ENCODE assay signal across 11 cellular contexts in genomic region chr6:89689732-89690131, GRCh38.
A peak's percentile ranks its signal among the peaks of the same experiment; 100 is the strongest.
DNase-seq lines count a peak whose midpoint lies in the region; ATAC-seq lines count a peak whose summit lies in the region.
"Had no signal": no experiment of that assay in that cellular context is flagged by ENCODE, and none has a peak within 500 bp of the region (broad histone marks: within the 10 kb centered on the region; RNA-seq: fewer than 3 reads in every experiment).

No MANE protein-coding gene starts in this region.

- no peaks in the 10 kb centered on the region for H3K27me3 Mint-ChIP-seq in central memory CD8-positive, alpha-beta T cell
- no peaks in the 10 kb centered on the region for H3K27me3 Mint-ChIP-seq in stimulated activated naive CD8-positive, alpha-beta T cell treated with anti-CD3 and anti-CD28 coated beads, Interleukin-15, amount 100 ng/mL, for 72 hours

- H3K36me3 Mint-ChIP-seq in central memory CD8-positive, alpha-beta T cell (ENCODE audit: insufficient read depth), result peaks cover 46% of the 10 kb centered on the region

- H3K27me3 ChIP-seq in layer of hippocampus (ENCODE audit: control insufficient read depth, insufficient read depth, low read length), result no peaks in the 10 kb centered on the region

- no peak overlapping the region for H3K4me3 Mint-ChIP-seq in central memory CD8-positive, alpha-beta T cell
- no peak overlapping the region for H3K4me3 Mint-ChIP-seq in stimulated activated naive CD8-positive, alpha-beta T cell treated with anti-CD3 and anti-CD28 coated beads, Interleukin-15, amount 100 ng/mL, for 72 hours

- H3K9me3 Mint-ChIP-seq in central memory CD8-positive, alpha-beta T cell, result no peaks in the 10 kb centered on the region
- H3K9me3 Mint-ChIP-seq in stimulated activated naive CD8-positive, alpha-beta T cell treated with anti-CD3 and anti-CD28 coated beads, Interleukin-15, amount 100 ng/mL, for 72 hours, result no peaks in the 10 kb centered on the region

- H3K4me1 Mint-ChIP-seq in central memory CD8-positive, alpha-beta T cell, result no peaks in the 10 kb centered on the region
- H3K4me1 Mint-ChIP-seq in stimulated activated naive CD8-positive, alpha-beta T cell treated with anti-CD3 and anti-CD28 coated beads, Interleukin-15, amount 100 ng/mL, for 72 hours, result peaks cover 8% of the 10 kb centered on the region

- H3K27ac ChIP-seq in layer of hippocampus (ENCODE audit: low read depth, low read length), result peak overlapping the region; percentile 84
- H3K27ac ChIP-seq: C4-2B had no signal

- DNase-seq in C1 segment of cervical spinal cord (lab: John Stamatoyannopoulos, UW) (peak in 12 of 14 donors; percentile 3 to 71 (median 50)), MV-4-11 (lab: John Stamatoyannopoulos, UW) (peak; percentile 93), dedifferentiated amniotic fluid mesenchymal stem cell (ENCODE audit: extremely low spot score) (no peak), T1000 (lab: John Stamatoyannopoulos, UW) (no peak)
- DNase-seq in central memory CD8-positive, alpha-beta T cell (ENCODE audit: low spot score in 2 of 2), result no peak
- no peak for DNase-seq in stimulated activated naive CD8-positive, alpha-beta T cell treated with anti-CD3 and anti-CD28 coated beads, Interleukin-15, amount 100 ng/mL, for 72 hours
- DNase-seq: activated naive CD4-positive, alpha-beta T cell; retina had no signal

- H3K27ac Mint-ChIP-seq in central memory CD8-positive, alpha-beta T cell (ENCODE audit: low read depth), result peak overlapping the region; percentile 32
- H3K27ac Mint-ChIP-seq in stimulated activated naive CD8-positive, alpha-beta T cell treated with anti-CD3 and anti-CD28 coated beads, Interleukin-15, amount 100 ng/mL, for 72 hours, result peak overlapping the region in 1 of 2 donors; percentile 40

- ATAC-seq in central memory CD8-positive, alpha-beta T cell (replicated peaks; ENCODE audit: extremely low read depth, poor library complexity, severe bottlenecking), result no peak
- no peak for ATAC-seq in stimulated activated naive CD8-positive, alpha-beta T cell treated with anti-CD3 and anti-CD28 coated beads, Interleukin-15, amount 100 ng/mL, for 72 hours
- no peak for ATAC-seq in HG03521 (IDR thresholded peaks at IDR 0.05; ENCODE audit: unreplicated experiment)

Comparison
In these comparisons a context has a peak if more than half of its experiments do, and no peak if none do; other contexts are left out.
1. DNase-seq: peak in C1 segment of cervical spinal cord (12 of 14) and MV-4-11 (single experiment); none in central memory CD8-positive, alpha-beta T cell (0 of 2), stimulated activated naive CD8-positive, alpha-beta T cell treated with anti-CD3 and anti-CD28 coated beads, Interleukin-15, amount 100 ng/mL, for 72 hours (0 of 2), dedifferentiated amniotic fluid mesenchymal stem cell (single experiment) and T1000 (single experiment).